In genomic region chr14:51071851-51072250, GRCh38 we compare ENCODE assay signal across 15 cellular contexts.
"Had no signal": no experiment of that assay in that cellular context is flagged by ENCODE, and none has a peak within 500 bp of the region (broad histone marks: within the 10 kb centered on the region; RNA-seq: fewer than 3 reads in every experiment).

No MANE protein-coding gene starts in this region.

- H3K4me1 ChIP-seq: left lung, right lobe of liver, spleen had no signal

- H3K36me3 ChIP-seq: left lung, right lobe of liver, spleen had no signal

- H3K27me3 Mint-ChIP-seq: activated naive CD4-positive, alpha-beta T cell treated with anti-CD3 and anti-CD28 coated beads, Interleukin-2, amount 10 ng/mL, durations not matched to agents 7 days and 5 days; stimulated activated naive CD8-positive, alpha-beta T cell treated with anti-CD3 and anti-CD28 coated beads, Interleukin-15, amount 100 ng/mL, for 72 hours had no signal

- DNase-seq: activated CD4-positive, alpha-beta memory T cell treated with anti-CD3 and anti-CD28 coated beads for 36 hours; activated CD4-positive, CD25-positive, alpha-beta regulatory T cell treated with anti-CD3 and anti-CD28 coated beads, Interleukin-2, amount 50 U/mL, for 72 hours; activated CD8-positive, alpha-beta memory T cell treated with anti-CD3 and anti-CD28 coated beads, Interleukin-2, amount 10 ng/mL, durations not matched to agents 7 days and 5 days; activated naive CD4-positive, alpha-beta T cell treated with anti-CD3 and anti-CD28 coated beads, Interleukin-2, amount 10 ng/mL, durations not matched to agents 7 days and 5 days; activated T-cell treated with anti-CD3 and anti-CD28 coated beads, Interleukin-2, amount 50 U/mL, for 1 hour; islet precursor cell; left lung; mesendoderm; occipital lobe; right lobe of liver; spleen; stimulated activated naive CD8-positive, alpha-beta T cell treated with anti-CD3 and anti-CD28 coated beads, Interleukin-15, amount 100 ng/mL, for 72 hours; T-helper 1 cell had no signal

- H3K27ac ChIP-seq: left lung, right lobe of liver, spleen had no signal

- H3K4me3 Mint-ChIP-seq: activated CD4-positive, alpha-beta memory T cell treated with anti-CD3 and anti-CD28 coated beads for 36 hours; activated CD8-positive, alpha-beta memory T cell treated with anti-CD3 and anti-CD28 coated beads, Interleukin-2, amount 10 ng/mL, durations not matched to agents 7 days and 5 days; activated naive CD4-positive, alpha-beta T cell treated with anti-CD3 and anti-CD28 coated beads, Interleukin-2, amount 10 ng/mL, durations not matched to agents 7 days and 5 days; nephron; stimulated activated naive CD8-positive, alpha-beta T cell treated with anti-CD3 and anti-CD28 coated beads, Interleukin-15, amount 100 ng/mL, for 72 hours had no signal

- H3K27me3 ChIP-seq: left lung, right lobe of liver, spleen had no signal

- H3K4me3 ChIP-seq: left lung, right lobe of liver, spleen had no signal

- H3K9me3 ChIP-seq: right lobe of liver had no signal

- H3K9me3 Mint-ChIP-seq: activated CD4-positive, alpha-beta memory T cell treated with anti-CD3 and anti-CD28 coated beads for 36 hours; activated naive CD4-positive, alpha-beta T cell treated with anti-CD3 and anti-CD28 coated beads, Interleukin-2, amount 10 ng/mL, durations not matched to agents 7 days and 5 days had no signal

- ATAC-seq: activated CD8-positive, alpha-beta memory T cell treated with anti-CD3 and anti-CD28 coated beads, Interleukin-2, amount 10 ng/mL, durations not matched to agents 7 days and 5 days; left lung; SK-N-SH treated with all-trans-retinoic acid at 6 μM for 48 hours; stimulated activated naive CD8-positive, alpha-beta T cell treated with anti-CD3 and anti-CD28 coated beads, Interleukin-15, amount 100 ng/mL, for 72 hours had no signal

- H3K4me1 Mint-ChIP-seq: activated CD8-positive, alpha-beta memory T cell treated with anti-CD3 and anti-CD28 coated beads, Interleukin-2, amount 10 ng/mL, durations not matched to agents 7 days and 5 days; activated naive CD4-positive, alpha-beta T cell treated with anti-CD3 and anti-CD28 coated beads, Interleukin-2, amount 10 ng/mL, durations not matched to agents 7 days and 5 days; stimulated activated naive CD8-positive, alpha-beta T cell treated with anti-CD3 and anti-CD28 coated beads, Interleukin-15, amount 100 ng/mL, for 72 hours had no signal

- H3K36me3 Mint-ChIP-seq: activated CD4-positive, alpha-beta memory T cell treated with anti-CD3 and anti-CD28 coated beads for 36 hours; activated CD8-positive, alpha-beta memory T cell treated with anti-CD3 and anti-CD28 coated beads, Interleukin-2, amount 10 ng/mL, durations not matched to agents 7 days and 5 days; activated naive CD4-positive, alpha-beta T cell treated with anti-CD3 and anti-CD28 coated beads, Interleukin-2, amount 10 ng/mL, durations not matched to agents 7 days and 5 days had no signal
